ENCODE assay signal across 18 cellular contexts in the genomic region with DNA sequence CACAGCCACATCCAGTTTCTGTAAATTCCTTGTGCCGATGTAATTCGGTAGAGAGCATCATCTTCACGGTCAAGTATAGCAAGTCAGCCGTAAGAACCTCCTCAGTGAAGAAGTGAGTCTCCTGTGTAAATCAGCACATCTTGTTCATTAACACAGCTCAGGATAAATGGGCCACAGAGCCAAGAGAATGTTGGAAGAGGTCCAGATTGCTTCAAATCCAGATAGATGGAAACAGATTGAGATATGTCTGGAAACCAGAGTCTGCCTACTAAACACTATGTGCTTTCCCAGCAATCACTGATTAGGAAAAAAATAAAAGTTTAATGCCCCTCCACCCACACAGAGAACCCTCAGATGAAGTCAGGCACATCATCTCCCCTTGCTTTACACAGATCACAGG.
"Had no signal": no experiment of that assay in that cellular context is flagged by ENCODE, and none has a peak within 500 bp of the region (broad histone marks: within the 10 kb centered on the region; RNA-seq: fewer than 3 reads in every experiment).

No MANE protein-coding gene starts in this region.

- H3K27me3 ChIP-seq: breast epithelium, foreskin keratinocyte, sigmoid colon, suprapubic skin, upper lobe of right lung had no signal

- H3K9me3 ChIP-seq: breast epithelium, sigmoid colon, suprapubic skin, upper lobe of right lung had no signal

- H3K4me1 ChIP-seq: breast epithelium, foreskin keratinocyte, sigmoid colon, suprapubic skin, upper lobe of right lung had no signal

- DNase-seq: activated CD4-positive, alpha-beta T cell treated with anti-CD3 and anti-CD28 coated beads, Interleukin-2, amount 50 U/mL, for 4 hours; activated CD4-positive, CD25-positive, alpha-beta regulatory T cell treated with anti-CD3 and anti-CD28 coated beads, Interleukin-2, amount 50 U/mL, for 72 hours; activated CD8-positive, alpha-beta memory T cell treated with anti-CD3 and anti-CD28 coated beads, Interleukin-2, amount 10 ng/mL, durations not matched to agents 7 days and 5 days; activated gamma-delta T cell treated with Interleukin-2 at 50 U/mL for 16 hours; activated naive CD8-positive, alpha-beta T cell treated with anti-CD3 and anti-CD28 coated beads for 36 hours; activated T-cell treated with anti-CD3 and anti-CD28 coated beads, Interleukin-2, amount 50 U/mL, for 24 hours; foreskin keratinocyte; immature natural killer cell; left colon; naive thymus-derived CD8-positive, alpha-beta T cell; sigmoid colon; stimulated activated CD4-positive, alpha-beta T cell treated with anti-CD3 and anti-CD28 coated beads, Interleukin-12 subunit alpha, Interleukin-12 subunit beta, amount 100 ng/mL, for 4 hours; stimulated activated CD4-positive, alpha-beta T cell treated with anti-CD3 and anti-CD28 coated beads, Interleukin-2, amount 100 ng/mL, for 48 hours; stimulated activated naive CD4-positive, alpha-beta T cell treated with Interleukin-2 at 50 U/mL for 16 hours; T-helper 9 cell; upper lobe of right lung had no signal

- H3K36me3 ChIP-seq: breast epithelium, sigmoid colon, suprapubic skin, upper lobe of right lung had no signal

- H3K4me3 ChIP-seq: breast epithelium, sigmoid colon, suprapubic skin, upper lobe of right lung had no signal
